In the genomic region with DNA sequence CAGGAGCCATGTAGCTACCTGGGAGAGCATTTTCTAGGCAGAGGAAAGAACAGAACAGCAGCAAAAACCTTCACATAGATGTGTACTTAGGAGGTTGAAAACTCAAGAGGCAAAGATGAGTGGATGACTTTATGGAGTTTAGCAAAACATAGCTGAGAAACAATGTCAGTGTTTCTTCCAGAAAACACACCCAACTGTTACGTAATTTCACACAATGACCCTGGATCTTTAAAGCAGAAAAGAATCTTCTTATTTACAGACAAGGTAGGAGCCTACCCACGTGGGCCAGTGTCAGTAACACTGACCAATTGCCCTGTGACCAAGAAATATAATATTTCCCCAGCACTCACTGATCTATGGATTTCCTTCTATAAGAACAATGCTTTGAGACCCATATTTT, we compare ENCODE assay signal across 17 cellular contexts.
"Had no signal": no experiment of that assay in that cellular context is flagged by ENCODE, and none has a peak within 500 bp of the region (broad histone marks: within the 10 kb centered on the region; RNA-seq: fewer than 3 reads in every experiment).

No MANE protein-coding gene starts in this region.

- H3K36me3 ChIP-seq: ascending aorta, lower lobe of right lung had no signal

- H3K27ac ChIP-seq: ascending aorta, lower lobe of right lung, skin epidermis had no signal

- H3K9me3 Mint-ChIP-seq: activated CD8-positive, alpha-beta T cell treated with anti-CD3 and anti-CD28 coated beads for 36 hours; activated naive CD4-positive, alpha-beta T cell treated with anti-CD3 and anti-CD28 coated beads for 36 hours; activated naive CD8-positive, alpha-beta T cell treated with anti-CD3 and anti-CD28 coated beads, Interleukin-2, amount 50 U/mL, for 24 hours; activated T-helper 17 cell treated with anti-CD3 and anti-CD28 coated beads, Interleukin-2, amount 50 U/mL, for 72 hours; natural killer cell treated with Interleukin-12 subunit alpha and Interleukin-12 subunit beta and Interleukin-15 and Interleukin-18, amount 100 ng/mL, for 72 hours; stimulated activated naive CD8-positive, alpha-beta T cell treated with anti-CD3 and anti-CD28 coated beads, Interleukin-15, Interleukin-2, amounts not matched to agents 100 ng/mL and 50 ng/mL, for 24 hours; T-cell had no signal

- DNase-seq: activated B cell treated with CpG ODN at 0.5 μM for 24 hours; activated CD4-positive, alpha-beta T cell treated with anti-CD3 and anti-CD28 coated beads for 48 hours; activated CD8-positive, alpha-beta T cell treated with anti-CD3 and anti-CD28 coated beads for 36 hours; activated naive CD4-positive, alpha-beta T cell treated with anti-CD3 and anti-CD28 coated beads for 36 hours; activated naive CD8-positive, alpha-beta T cell treated with anti-CD3 and anti-CD28 coated beads, Interleukin-2, amount 50 U/mL, for 24 hours; activated T-cell treated with anti-CD3 and anti-CD28 coated beads, Interleukin-2, amount 50 U/mL, for 1 hour; effector CD4-positive, alpha-beta T cell; lower lobe of right lung; posterior cingulate gyrus; T-cell; trophoblast cell had no signal

- H3K27ac Mint-ChIP-seq: activated B cell treated with CpG ODN at 0.5 μM for 24 hours; activated CD8-positive, alpha-beta T cell treated with anti-CD3 and anti-CD28 coated beads for 36 hours; activated naive CD4-positive, alpha-beta T cell treated with anti-CD3 and anti-CD28 coated beads for 36 hours; activated naive CD8-positive, alpha-beta T cell treated with anti-CD3 and anti-CD28 coated beads, Interleukin-2, amount 50 U/mL, for 24 hours; activated T-helper 17 cell treated with anti-CD3 and anti-CD28 coated beads, Interleukin-2, amount 50 U/mL, for 72 hours; natural killer cell treated with Interleukin-12 subunit alpha and Interleukin-12 subunit beta and Interleukin-15 and Interleukin-18, amount 100 ng/mL, for 72 hours; stimulated activated naive CD8-positive, alpha-beta T cell treated with anti-CD3 and anti-CD28 coated beads, Interleukin-15, Interleukin-2, amounts not matched to agents 100 ng/mL and 50 ng/mL, for 24 hours; T-cell had no signal

- ATAC-seq: activated CD8-positive, alpha-beta T cell treated with anti-CD3 and anti-CD28 coated beads for 36 hours; activated naive CD8-positive, alpha-beta T cell treated with anti-CD3 and anti-CD28 coated beads, Interleukin-2, amount 50 U/mL, for 24 hours; activated T-helper 17 cell treated with anti-CD3 and anti-CD28 coated beads, Interleukin-2, amount 50 U/mL, for 72 hours; esophagus mucosa; lower lobe of right lung; natural killer cell treated with Interleukin-12 subunit alpha and Interleukin-12 subunit beta and Interleukin-15 and Interleukin-18, amount 100 ng/mL, for 72 hours; T-cell had no signal

- H3K4me3 ChIP-seq: ascending aorta, lower lobe of right lung, skin epidermis had no signal

- H3K27me3 ChIP-seq: ascending aorta had no signal

- H3K9me3 ChIP-seq: ascending aorta, lower lobe of right lung had no signal

- H3K36me3 Mint-ChIP-seq: natural killer cell treated with Interleukin-12 subunit alpha and Interleukin-12 subunit beta and Interleukin-15 and Interleukin-18, amount 100 ng/mL, for 72 hours; T-cell had no signal

- H3K4me1 ChIP-seq: ascending aorta had no signal
